9 cellular contexts compared by ENCODE assay signal in genomic region chr12:12384601-12385321, GRCh38. TPM values are rescaled to one million over a fixed set of nuclear protein-coding genes. Genes with fewer than 3 reads are reported as not detected.
DNase-seq lines count a peak whose midpoint lies in the region; ATAC-seq and TF ChIP-seq lines count a peak whose summit lies in the region.
"Had no signal": no experiment of that assay in that cellular context is flagged by ENCODE, and none has a peak within 500 bp of the region (broad histone marks: within the 10 kb centered on the region; RNA-seq: fewer than 3 reads in every experiment).

No MANE protein-coding gene starts in this region.

- H3K36me3 ChIP-seq in NT2/D1 (ENCODE audit: insufficient read depth, insufficient read length, low read length) (no peaks in the 10 kb centered on the region), neuronal stem cell (replicated peaks in 1 of 2; ENCODE audit: control insufficient read depth in 2 of 2, insufficient read depth in 2 of 2, low read length in 2 of 2) (peaks cover 0 to 3% of the 10 kb centered on the region in 2 donors)
- H3K36me3 ChIP-seq: SJCRH30 had no signal

- no peak overlapping the region for H3K4me2 ChIP-seq in neuronal stem cell (ENCODE audit: insufficient read depth, low read length, poor library complexity, severe bottlenecking)

- DNase-seq in GM12865 (ENCODE audit: low read depth) = peak; percentile 35
- peak; percentile 43 for DNase-seq in NT2/D1 (ENCODE audit: low read depth, low spot score)
- no peak for DNase-seq in neuronal stem cell (ENCODE audit: low spot score)
- no peak for DNase-seq in OCI-M2 (lab: John Stamatoyannopoulos, UW; ENCODE audit: unreplicated experiment)

- ATAC-seq in GM19324 (IDR thresholded peaks at IDR 0.05; ENCODE audit: low FRiP score, unreplicated experiment) (no peak), GM21723 (IDR thresholded peaks at IDR 0.05; ENCODE audit: unreplicated experiment) (no peak), HG03520 (IDR thresholded peaks at IDR 0.05; ENCODE audit: unreplicated experiment) (no peak)

- no peak overlapping the region for H2AK5ac ChIP-seq in neuronal stem cell (ENCODE audit: low read depth, low read length)

- H3K4ac ChIP-seq in neuronal stem cell (ENCODE audit: low read length) = no peak overlapping the region

- no peak overlapping the region for H2BK120ac ChIP-seq in neuronal stem cell (ENCODE audit: low read depth, low read length)

- H3K14ac ChIP-seq in neuronal stem cell (ENCODE audit: low read length) = no peak overlapping the region

- no peak overlapping the region for H4K91ac ChIP-seq in neuronal stem cell (ENCODE audit: low read depth, low read length, poor library complexity)

- H3K4me1 ChIP-seq in NT2/D1 (ENCODE audit: insufficient read depth, insufficient read length) = peaks cover 3% of the 10 kb centered on the region
- peaks cover 10 to 12% of the 10 kb centered on the region in 2 donors for H3K4me1 ChIP-seq in neuronal stem cell (ENCODE audit: control insufficient read depth in 2 of 2, insufficient read depth in 1 of 2, low read depth in 1 of 2, low read length in 2 of 2)

- H3K27ac ChIP-seq in cingulate gyrus (ENCODE audit: low read depth, low read length) (peak overlapping the region; percentile 80), neuronal stem cell (replicated peaks; ENCODE audit: low read length) (no peak overlapping the region)
- H3K27ac ChIP-seq: SJCRH30 had no signal

- no peak overlapping the region for H2BK5ac ChIP-seq in neuronal stem cell (ENCODE audit: low read length)

- no peak for TF ChIP-seq CTCF in GM12865 (IDR thresholded peaks at IDR 0.05; ENCODE audit: insufficient read depth, low read depth, low read length, missing control alignments)

- H3K79me1 ChIP-seq in neuronal stem cell (ENCODE audit: low read depth, low read length) = no peaks in the 10 kb centered on the region

- H4K8ac ChIP-seq in neuronal stem cell (ENCODE audit: low read depth, low read length) = no peak overlapping the region

- no peaks in the 10 kb centered on the region for H3K27me3 ChIP-seq in NT2/D1 (ENCODE audit: insufficient read depth, insufficient read length)
- H3K27me3 ChIP-seq in neuronal stem cell (ENCODE audit: control insufficient read depth in 3 of 3, insufficient read depth in 3 of 3, low read depth in 1 of 3, low read length in 3 of 3) = no peaks in the 10 kb centered on the region
- H3K27me3 ChIP-seq: SJCRH30 had no signal

- H3K9me3 ChIP-seq in NT2/D1 (ENCODE audit: insufficient read depth, low read length) (peaks cover 7% of the 10 kb centered on the region; the same call in 1 of the 2 replicates), neuronal stem cell (replicated peaks in 1 of 2; ENCODE audit: control insufficient read depth in 2 of 2, insufficient read depth in 1 of 2, low read depth in 1 of 2, low read length in 2 of 2) (peaks cover 2 to 4% of the 10 kb centered on the region in 2 donors)
- H3K9me3 ChIP-seq: SJCRH30 had no signal

- H3K4me3 ChIP-seq in GM12865 (ENCODE audit: low read depth, low read length) (no peak overlapping the region), NT2/D1 (ENCODE audit: insufficient read length, low read depth) (no peak overlapping the region), neuronal stem cell (ENCODE audit: low read length in 2 of 2) (no peak overlapping the region)
- H3K4me3 ChIP-seq: SJCRH30 had no signal

- no peak overlapping the region for H2BK12ac ChIP-seq in neuronal stem cell (ENCODE audit: low read length)

- peak overlapping the region; percentile 61 for H2AFZ ChIP-seq in neuronal stem cell (ENCODE audit: low read length)

- H3K9ac ChIP-seq in NT2/D1 (ENCODE audit: insufficient read length, low read depth) (no peak overlapping the region), neuronal stem cell (ENCODE audit: low read depth, low read length, poor library complexity) (peak overlapping the region; percentile 9)

- no peak overlapping the region for H3K18ac ChIP-seq in neuronal stem cell (ENCODE audit: low read length)

- H2BK15ac ChIP-seq in neuronal stem cell (ENCODE audit: low read length) = no peak overlapping the region

- H3K23ac ChIP-seq in neuronal stem cell (ENCODE audit: low read depth, low read length, poor library complexity) = no peak overlapping the region

- no CpG with 5 or more reads among the region's 6 CpGs for WGBS in neuronal stem cell (ENCODE audit: extremely low coverage in 2 of 2, insufficient read length in 2 of 2, insufficient replicate concordance in 1 of 2), 2 donors

RNA-seq across cellular contexts. Expression of gene BORCS5, which starts 27.9 kb away (rescaled TPM):
- polyA plus RNA-seq in neuronal stem cell (2013, experiment 1 of 2) = 9.3 TPM
- polyA plus RNA-seq in neuronal stem cell (2013, experiment 2 of 2) = 9.9 TPM

RNA-seq across cellular contexts. Expression of gene MANSC1, which starts 34.7 kb away (rescaled TPM):
- 9.1 TPM for polyA plus RNA-seq in neuronal stem cell (2013, experiment 1 of 2)
- 8.5 TPM for polyA plus RNA-seq in neuronal stem cell (2013, experiment 2 of 2)

Comparison
In these comparisons a context has a peak if more than half of its experiments do, and no peak if none do; other contexts are left out.
1. DNase-seq: peak in GM12865 (single experiment) and NT2/D1 (single experiment); none in neuronal stem cell (single experiment) and OCI-M2 (single experiment).